8 cellular contexts compared by ENCODE assay signal in genomic region chr1:117930484-117930883, GRCh38. TPM values are rescaled to one million over a fixed set of nuclear protein-coding genes. Genes with fewer than 3 reads are reported as not detected.
A peak's percentile ranks its signal among the peaks of the same experiment; 100 is the strongest.
DNase-seq lines count a peak whose midpoint lies in the region; ATAC-seq and TF ChIP-seq lines count a peak whose summit lies in the region.

No MANE protein-coding gene starts in this region.

- WGBS in heart left ventricle, 4 donors = 4 to 8% (median 7%) methylated on average over 6 of the region's 6 CpGs

- no peak for TF ChIP-seq POLR2A in heart left ventricle (IDR thresholded peaks at IDR 0.05)

- H3K4me3 ChIP-seq in heart left ventricle (peak overlapping the region in 10 of 12 donors; percentile 79 to 96 (median 92)), stomach smooth muscle (ENCODE audit: low read length in 2 of 2) (peak overlapping the region; percentile 94 to 100)

- H3K9me3 ChIP-seq in heart left ventricle = no peaks in the 10 kb centered on the region
- no peaks in the 10 kb centered on the region for H3K9me3 ChIP-seq in stomach smooth muscle (ENCODE audit: control insufficient read depth in 2 of 2, low read length in 2 of 2)

- H3K9me3 Mint-ChIP-seq in activated T-helper 17 cell treated with anti-CD3 and anti-CD28 coated beads, Interleukin-2, amount 50 U/mL, for 72 hours = no peaks in the 10 kb centered on the region

- H3K36me3 ChIP-seq in heart left ventricle = peaks cover 0 to 25% (median 15%) of the 10 kb centered on the region in 9 donors
- peaks cover 4% of the 10 kb centered on the region in 2 donors for H3K36me3 ChIP-seq in stomach smooth muscle (ENCODE audit: control insufficient read depth in 2 of 2, insufficient read depth in 2 of 2, low read length in 2 of 2)

- H3K27ac Mint-ChIP-seq in activated T-helper 17 cell treated with anti-CD3 and anti-CD28 coated beads, Interleukin-2, amount 50 U/mL, for 72 hours = peak overlapping the region; percentile 95

- H3K9ac ChIP-seq in stomach smooth muscle (ENCODE audit: low read length in 2 of 2) = peak overlapping the region; percentile 78 to 86

- intact Hi-C loops in heart left ventricle (cut with DNase I) = no loop called here
- intact Hi-C loops in Right ventricle myocardium superior (cut with DNase I) = no loop called here

- H3K27me3 Mint-ChIP-seq in activated T-helper 17 cell treated with anti-CD3 and anti-CD28 coated beads, Interleukin-2, amount 50 U/mL, for 72 hours = no peaks in the 10 kb centered on the region

- no peak for TF ChIP-seq CTCF in heart left ventricle (IDR thresholded peaks at IDR 0.05)

- ATAC-seq in heart left ventricle = no peak
- no peak for ATAC-seq in Right ventricle myocardium superior (ENCODE audit: poor library complexity)
- no peak for ATAC-seq in activated T-helper 17 cell treated with anti-CD3 and anti-CD28 coated beads, Interleukin-2, amount 50 U/mL, for 72 hours (replicated peaks)
- no peak for ATAC-seq in HG02840 (IDR thresholded peaks at IDR 0.05; ENCODE audit: low FRiP score, unreplicated experiment)
- no peak for ATAC-seq in GM19328 (IDR thresholded peaks at IDR 0.05; ENCODE audit: unreplicated experiment)

- peaks cover 5 to 53% (median 23%) of the 10 kb centered on the region in 12 donors for H3K4me1 ChIP-seq in heart left ventricle
- H3K4me1 ChIP-seq in stomach smooth muscle (ENCODE audit: control insufficient read depth, insufficient read depth, low read length) = peaks cover 14% of the 10 kb centered on the region

- H3K27ac ChIP-seq in heart left ventricle (peak overlapping the region in 3 of 12 donors; percentile 83 to 95 (median 88)), stomach smooth muscle (ENCODE audit: low read length) (no peak overlapping the region)

- H3K4me1 Mint-ChIP-seq in activated T-helper 17 cell treated with anti-CD3 and anti-CD28 coated beads, Interleukin-2, amount 50 U/mL, for 72 hours = peaks cover 38% of the 10 kb centered on the region

- peaks cover 57% of the 10 kb centered on the region for H3K36me3 Mint-ChIP-seq in activated T-helper 17 cell treated with anti-CD3 and anti-CD28 coated beads, Interleukin-2, amount 50 U/mL, for 72 hours (ENCODE audit: low read depth)

- DNase-seq in heart left ventricle (no peak), Right ventricle myocardium superior (no peak), iris pigment epithelial cell (ENCODE audit: low read depth) (peak; percentile 33), NCI-H1694 treated with DMSO at 0.1 percent for 48 hours (lab: John Stamatoyannopoulos, UW) (no peak)

- no peaks in the 10 kb centered on the region for H3K27me3 ChIP-seq in heart left ventricle
- H3K27me3 ChIP-seq in stomach smooth muscle (ENCODE audit: control insufficient read depth in 1 of 2, insufficient read depth in 2 of 2, low read length in 2 of 2) = no peaks in the 10 kb centered on the region

- peak overlapping the region; percentile 99 for H3K4me3 Mint-ChIP-seq in activated T-helper 17 cell treated with anti-CD3 and anti-CD28 coated beads, Interleukin-2, amount 50 U/mL, for 72 hours

RNA-seq across cellular contexts. Expression of gene WDR3, which starts 0.9 kb away (rescaled TPM):
- 10 to 100 TPM in 7 of 9 donors, 1 to 10 TPM in 2; 4.6 to 15.4 (median 12.3) TPM for total RNA-seq in heart left ventricle
- polyA plus RNA-seq in heart left ventricle = 10 to 100 TPM in 1 of 2 donors, 1 to 10 TPM in 1; 1.5 to 10.2 TPM
- total RNA-seq in Right ventricle myocardium superior = 12.3 TPM
- 10 to 100 TPM; 33.8 to 57.1 TPM for total RNA-seq in activated T-helper 17 cell treated with anti-CD3 and anti-CD28 coated beads, Interleukin-2, amount 50 U/mL, for 72 hours

RNA-seq across cellular contexts. Expression of gene GDAP2, which starts 1.1 kb away (rescaled TPM):
- total RNA-seq in heart left ventricle = 10 to 100 TPM; 13.5 to 25.6 (median 21.9) TPM
- polyA plus RNA-seq in heart left ventricle = 1 to 10 TPM; 1.4 to 6.8 TPM
- total RNA-seq in Right ventricle myocardium superior = 13.3 TPM
- total RNA-seq in activated T-helper 17 cell treated with anti-CD3 and anti-CD28 coated beads, Interleukin-2, amount 50 U/mL, for 72 hours = 10 to 100 TPM; 15.5 to 23.9 TPM
